8 cellular contexts compared by ENCODE assay signal in genomic region chr4:6908397-6909112, GRCh38. TPM values are rescaled to one million over a fixed set of nuclear protein-coding genes. Genes with fewer than 3 reads are reported as not detected.
A peak's percentile ranks its signal among the peaks of the same experiment; 100 is the strongest.
DNase-seq lines count a peak whose midpoint lies in the region; ATAC-seq and TF ChIP-seq lines count a peak whose summit lies in the region.

No MANE protein-coding gene starts in this region.

- DNase-seq in AG04449 (ENCODE audit: low read depth, low spot score) (no peak), breast epithelium (ENCODE audit: low spot score in 2 of 2) (no peak), NCI-H345 treated with DMSO at 0.1 percent for 48 hours (lab: John Stamatoyannopoulos, UW; ENCODE audit: unreplicated experiment) (no peak), erythroblast (lab: John Stamatoyannopoulos, UW) (no peak)

- ATAC-seq in GM21526 (IDR thresholded peaks at IDR 0.05; ENCODE audit: low FRiP score, unreplicated experiment) (no peak), GM18867 (IDR thresholded peaks at IDR 0.05; ENCODE audit: unreplicated experiment) (no peak)

- H3K27me3 ChIP-seq in HUES6 (ENCODE audit: control insufficient read depth, insufficient read depth, low read length) (peaks cover 32% of the 10 kb centered on the region), breast epithelium (no peaks in the 10 kb centered on the region), mononuclear cell (ENCODE audit: insufficient read depth, low read length) (no peaks in the 10 kb centered on the region)

- POLR2A ChIA-PET in AG04449 (lab: Yijun Ruan, JAX) = interaction anchor here (0.7 to 1.6 kb wide), 10 partner anchors 8 to 176 kb away, joined by 3 to 10 read pairs (median 4); partner anchors contain the start of genes GRPEL1 and TADA2B

- H3K4me3 ChIP-seq in AG04449 (ENCODE audit: low read depth, low read length) = peak overlapping the region; percentile 71
- peak overlapping the region; percentile 90 for H3K4me3 ChIP-seq in HUES6 (ENCODE audit: low read depth, low read length)
- H3K4me3 ChIP-seq in breast epithelium = peak overlapping the region; percentile 76 to 92 (median 88)
- peak overlapping the region; percentile 83 for H3K4me3 ChIP-seq in mononuclear cell (ENCODE audit: low read length)

- H3K9ac ChIP-seq in HUES6 (ENCODE audit: low read length) = peak overlapping the region; percentile 78

- TF ChIP-seq POLR2A in breast epithelium (IDR thresholded peaks at IDR 0.05) (no peak), erythroblast (IDR thresholded peaks at IDR 0.05; ENCODE audit: low read length) (no peak)

- intact Hi-C loops in breast epithelium (cut with DNase I; ENCODE audit: low total_unique reads) = no loop called here

- H3K9me3 ChIP-seq in HUES6 (ENCODE audit: control insufficient read depth, insufficient read depth, low read depth, low read length) (no peaks in the 10 kb centered on the region), breast epithelium (no peaks in the 10 kb centered on the region), mononuclear cell (ENCODE audit: low read depth, low read length) (no peaks in the 10 kb centered on the region)

- TF ChIP-seq CTCF in AG04449 (IDR thresholded peaks at IDR 0.05; ENCODE audit: insufficient read depth, low read length, missing control alignments) = no peak
- TF ChIP-seq CTCF in breast epithelium (IDR thresholded peaks at IDR 0.05) = no peak

- no peaks in the 10 kb centered on the region for H3K36me3 ChIP-seq in HUES6 (ENCODE audit: control insufficient read depth, insufficient read depth, low read length)
- no peaks in the 10 kb centered on the region for H3K36me3 ChIP-seq in breast epithelium

- CTCF ChIA-PET in AG04449 (lab: Yijun Ruan, JAX) = interaction anchor here (0.9 to 4.5 kb wide), 20 partner anchors 9 to 193 kb away, joined by 3 to 72 read pairs (median 5); partner anchors contain the start of genes BLOC1S4, GRPEL1 and TADA2B

- H3K27ac ChIP-seq in HUES6 (ENCODE audit: low read depth, low read length) = no peak overlapping the region
- peak overlapping the region; percentile 98 for H3K27ac ChIP-seq in breast epithelium

- H3K4me1 ChIP-seq in HUES6 (ENCODE audit: control insufficient read depth, insufficient read depth, low read length) (peaks cover 26% of the 10 kb centered on the region), breast epithelium (no peaks in the 10 kb centered on the region), mononuclear cell (ENCODE audit: insufficient read depth, low read length) (peaks cover 53% of the 10 kb centered on the region)

RNA-seq across cellular contexts. Expression of gene TBC1D14, which starts 1.1 kb away (rescaled TPM):
- total RNA-seq in breast epithelium (10 to 100 TPM; 48.5 to 57.3 (median 48.7) TPM), mononuclear cell (35.4 TPM)
